In the genomic region with DNA sequence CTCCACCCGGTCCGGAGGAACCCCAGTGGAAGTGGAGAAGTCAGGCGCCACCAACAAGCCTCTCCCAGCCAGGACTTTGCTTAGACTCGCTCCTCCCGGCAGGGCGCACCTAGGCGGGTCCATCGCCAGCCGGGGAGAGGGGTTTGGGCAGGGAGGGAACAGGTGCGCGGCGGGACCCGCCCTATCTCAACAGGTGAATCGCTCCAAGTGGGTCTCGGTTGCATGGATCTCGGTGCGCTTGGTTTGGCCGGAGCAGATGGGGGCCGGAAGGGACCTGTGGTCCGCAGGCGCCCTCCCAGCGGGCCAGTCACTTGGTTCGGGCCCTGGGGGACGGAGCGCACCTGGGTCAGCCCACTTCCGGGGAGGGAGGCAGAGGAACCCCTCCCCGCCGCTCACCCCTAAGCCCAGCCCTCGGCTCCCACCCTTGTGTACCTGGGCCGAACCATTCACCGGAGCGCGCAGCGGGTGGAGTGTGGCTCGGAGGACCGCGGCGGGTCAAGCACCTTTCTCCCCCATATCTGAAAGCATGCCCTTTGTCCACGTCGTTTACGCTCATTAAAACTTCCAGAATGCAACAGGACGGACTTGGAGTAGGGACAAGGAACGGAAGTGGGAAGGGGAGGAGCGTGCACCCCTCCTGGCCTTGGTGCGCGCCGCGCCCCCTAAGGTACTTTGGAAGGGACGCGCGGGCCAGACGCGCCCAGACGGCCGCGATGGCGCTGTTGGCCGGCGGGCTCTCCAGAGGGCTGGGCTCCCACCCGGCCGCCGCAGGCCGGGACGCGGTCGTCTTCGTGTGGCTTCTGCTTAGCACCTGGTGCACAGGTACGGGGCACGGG, we compare ENCODE assay signal across 1 cellular context.
TF ChIP-seq lines count a peak whose summit lies in the region.

A gene with protein sequence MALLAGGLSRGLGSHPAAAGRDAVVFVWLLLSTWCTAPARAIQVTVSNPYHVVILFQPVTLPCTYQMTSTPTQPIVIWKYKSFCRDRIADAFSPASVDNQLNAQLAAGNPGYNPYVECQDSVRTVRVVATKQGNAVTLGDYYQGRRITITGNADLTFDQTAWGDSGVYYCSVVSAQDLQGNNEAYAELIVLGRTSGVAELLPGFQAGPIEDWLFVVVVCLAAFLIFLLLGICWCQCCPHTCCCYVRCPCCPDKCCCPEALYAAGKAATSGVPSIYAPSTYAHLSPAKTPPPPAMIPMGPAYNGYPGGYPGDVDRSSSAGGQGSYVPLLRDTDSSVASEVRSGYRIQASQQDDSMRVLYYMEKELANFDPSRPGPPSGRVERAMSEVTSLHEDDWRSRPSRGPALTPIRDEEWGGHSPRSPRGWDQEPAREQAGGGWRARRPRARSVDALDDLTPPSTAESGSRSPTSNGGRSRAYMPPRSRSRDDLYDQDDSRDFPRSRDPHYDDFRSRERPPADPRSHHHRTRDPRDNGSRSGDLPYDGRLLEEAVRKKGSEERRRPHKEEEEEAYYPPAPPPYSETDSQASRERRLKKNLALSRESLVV (plus strand): TSS at position 693 of the 836 bp plus-strand sequence. CDS start 21 bp downstream, at position 714.

TF ChIP-seq in WTC11, 78 proteins besides CTCF, POLR2A, EP300 and RAD21 (continued from another document and continues in another):
- TF ChIP-seq, protein P1, sequence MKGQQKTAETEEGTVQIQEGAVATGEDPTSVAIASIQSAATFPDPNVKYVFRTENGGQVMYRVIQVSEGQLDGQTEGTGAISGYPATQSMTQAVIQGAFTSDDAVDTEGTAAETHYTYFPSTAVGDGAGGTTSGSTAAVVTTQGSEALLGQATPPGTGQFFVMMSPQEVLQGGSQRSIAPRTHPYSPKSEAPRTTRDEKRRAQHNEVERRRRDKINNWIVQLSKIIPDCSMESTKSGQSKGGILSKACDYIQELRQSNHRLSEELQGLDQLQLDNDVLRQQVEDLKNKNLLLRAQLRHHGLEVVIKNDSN (CRISPR knock-in tag; IDR thresholded peaks at IDR 0.05), result 0 out of 2 replicates have a peak, but pooled peaks have one; percentile 29
- no peak for TF ChIP-seq TEAD4 (CRISPR knock-in tag; IDR thresholded peaks at IDR 0.05)
- TF ChIP-seq, protein P2, sequence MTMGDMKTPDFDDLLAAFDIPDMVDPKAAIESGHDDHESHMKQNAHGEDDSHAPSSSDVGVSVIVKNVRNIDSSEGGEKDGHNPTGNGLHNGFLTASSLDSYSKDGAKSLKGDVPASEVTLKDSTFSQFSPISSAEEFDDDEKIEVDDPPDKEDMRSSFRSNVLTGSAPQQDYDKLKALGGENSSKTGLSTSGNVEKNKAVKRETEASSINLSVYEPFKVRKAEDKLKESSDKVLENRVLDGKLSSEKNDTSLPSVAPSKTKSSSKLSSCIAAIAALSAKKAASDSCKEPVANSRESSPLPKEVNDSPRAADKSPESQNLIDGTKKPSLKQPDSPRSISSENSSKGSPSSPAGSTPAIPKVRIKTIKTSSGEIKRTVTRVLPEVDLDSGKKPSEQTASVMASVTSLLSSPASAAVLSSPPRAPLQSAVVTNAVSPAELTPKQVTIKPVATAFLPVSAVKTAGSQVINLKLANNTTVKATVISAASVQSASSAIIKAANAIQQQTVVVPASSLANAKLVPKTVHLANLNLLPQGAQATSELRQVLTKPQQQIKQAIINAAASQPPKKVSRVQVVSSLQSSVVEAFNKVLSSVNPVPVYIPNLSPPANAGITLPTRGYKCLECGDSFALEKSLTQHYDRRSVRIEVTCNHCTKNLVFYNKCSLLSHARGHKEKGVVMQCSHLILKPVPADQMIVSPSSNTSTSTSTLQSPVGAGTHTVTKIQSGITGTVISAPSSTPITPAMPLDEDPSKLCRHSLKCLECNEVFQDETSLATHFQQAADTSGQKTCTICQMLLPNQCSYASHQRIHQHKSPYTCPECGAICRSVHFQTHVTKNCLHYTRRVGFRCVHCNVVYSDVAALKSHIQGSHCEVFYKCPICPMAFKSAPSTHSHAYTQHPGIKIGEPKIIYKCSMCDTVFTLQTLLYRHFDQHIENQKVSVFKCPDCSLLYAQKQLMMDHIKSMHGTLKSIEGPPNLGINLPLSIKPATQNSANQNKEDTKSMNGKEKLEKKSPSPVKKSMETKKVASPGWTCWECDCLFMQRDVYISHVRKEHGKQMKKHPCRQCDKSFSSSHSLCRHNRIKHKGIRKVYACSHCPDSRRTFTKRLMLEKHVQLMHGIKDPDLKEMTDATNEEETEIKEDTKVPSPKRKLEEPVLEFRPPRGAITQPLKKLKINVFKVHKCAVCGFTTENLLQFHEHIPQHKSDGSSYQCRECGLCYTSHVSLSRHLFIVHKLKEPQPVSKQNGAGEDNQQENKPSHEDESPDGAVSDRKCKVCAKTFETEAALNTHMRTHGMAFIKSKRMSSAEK (CRISPR knock-in tag; IDR thresholded peaks at IDR 0.05; ENCODE audit: borderline replicate concordance), result no peak
- TF ChIP-seq CREB1 (CRISPR knock-in tag; IDR thresholded peaks at IDR 0.05), result no peak
- TF ChIP-seq NR1H2 (CRISPR knock-in tag; IDR thresholded peaks at IDR 0.05), result no peak
- TF ChIP-seq, protein P3, sequence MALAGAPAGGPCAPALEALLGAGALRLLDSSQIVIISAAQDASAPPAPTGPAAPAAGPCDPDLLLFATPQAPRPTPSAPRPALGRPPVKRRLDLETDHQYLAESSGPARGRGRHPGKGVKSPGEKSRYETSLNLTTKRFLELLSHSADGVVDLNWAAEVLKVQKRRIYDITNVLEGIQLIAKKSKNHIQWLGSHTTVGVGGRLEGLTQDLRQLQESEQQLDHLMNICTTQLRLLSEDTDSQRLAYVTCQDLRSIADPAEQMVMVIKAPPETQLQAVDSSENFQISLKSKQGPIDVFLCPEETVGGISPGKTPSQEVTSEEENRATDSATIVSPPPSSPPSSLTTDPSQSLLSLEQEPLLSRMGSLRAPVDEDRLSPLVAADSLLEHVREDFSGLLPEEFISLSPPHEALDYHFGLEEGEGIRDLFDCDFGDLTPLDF (CRISPR knock-in tag; IDR thresholded peaks at IDR 0.05), result no peak
- no peak for TF ChIP-seq CDX4 (CRISPR knock-in tag; IDR thresholded peaks at IDR 0.05; ENCODE audit: borderline replicate concordance)
- peak; percentile 84; the same call in 1 of the 2 replicates for TF ChIP-seq ELF4 (CRISPR knock-in tag; IDR thresholded peaks at IDR 0.05; ENCODE audit: low read depth)
- TF ChIP-seq, protein P4, sequence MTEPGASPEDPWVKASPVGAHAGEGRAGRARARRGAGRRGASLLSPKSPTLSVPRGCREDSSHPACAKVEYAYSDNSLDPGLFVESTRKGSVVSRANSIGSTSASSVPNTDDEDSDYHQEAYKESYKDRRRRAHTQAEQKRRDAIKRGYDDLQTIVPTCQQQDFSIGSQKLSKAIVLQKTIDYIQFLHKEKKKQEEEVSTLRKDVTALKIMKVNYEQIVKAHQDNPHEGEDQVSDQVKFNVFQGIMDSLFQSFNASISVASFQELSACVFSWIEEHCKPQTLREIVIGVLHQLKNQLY (CRISPR knock-in tag; IDR thresholded peaks at IDR 0.05), result peak; percentile 87; the same call in 1 of the 2 replicates
- TF ChIP-seq STAT6 (CRISPR knock-in tag; conservative IDR thresholded peaks at IDR 0.05; ENCODE audit: low read depth), result 0 out of 2 replicates have a peak, but pooled peaks have one; percentile 73
- TF ChIP-seq ETV6 (CRISPR knock-in tag; IDR thresholded peaks at IDR 0.05), result peak; percentile 78
- TF ChIP-seq ZNF232 (CRISPR knock-in tag; IDR thresholded peaks at IDR 0.05), result peak; percentile 76
- peak; percentile 75 for TF ChIP-seq FOXP1 (CRISPR knock-in tag; IDR thresholded peaks at IDR 0.05; ENCODE audit: borderline replicate concordance)
- TF ChIP-seq, protein P5, sequence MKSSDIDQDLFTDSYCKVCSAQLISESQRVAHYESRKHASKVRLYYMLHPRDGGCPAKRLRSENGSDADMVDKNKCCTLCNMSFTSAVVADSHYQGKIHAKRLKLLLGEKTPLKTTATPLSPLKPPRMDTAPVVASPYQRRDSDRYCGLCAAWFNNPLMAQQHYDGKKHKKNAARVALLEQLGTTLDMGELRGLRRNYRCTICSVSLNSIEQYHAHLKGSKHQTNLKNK (CRISPR knock-in tag; IDR thresholded peaks at IDR 0.05), result peak; percentile 56; the same call in 1 of the 2 replicates
- TF ChIP-seq TEAD1 (CRISPR knock-in tag; IDR thresholded peaks at IDR 0.05), result 0 out of 2 replicates have a peak, but pooled peaks have one; percentile 23
- TF ChIP-seq FOXK1 (CRISPR knock-in tag; IDR thresholded peaks at IDR 0.05), result peak; percentile 99
- no peak for TF ChIP-seq ZNF138 (CRISPR knock-in tag; conservative IDR thresholded peaks at IDR 0.05)
- peak; percentile 64 for TF ChIP-seq GABPB1 (CRISPR knock-in tag; IDR thresholded peaks at IDR 0.05)
- no peak for TF ChIP-seq TCF7 (CRISPR knock-in tag; IDR thresholded peaks at IDR 0.05; ENCODE audit: low read depth)
- TF ChIP-seq ZNF671 (CRISPR knock-in tag; IDR thresholded peaks at IDR 0.05), result peak; percentile 76; the same call in 1 of the 2 replicates
- TF ChIP-seq, protein P6, sequence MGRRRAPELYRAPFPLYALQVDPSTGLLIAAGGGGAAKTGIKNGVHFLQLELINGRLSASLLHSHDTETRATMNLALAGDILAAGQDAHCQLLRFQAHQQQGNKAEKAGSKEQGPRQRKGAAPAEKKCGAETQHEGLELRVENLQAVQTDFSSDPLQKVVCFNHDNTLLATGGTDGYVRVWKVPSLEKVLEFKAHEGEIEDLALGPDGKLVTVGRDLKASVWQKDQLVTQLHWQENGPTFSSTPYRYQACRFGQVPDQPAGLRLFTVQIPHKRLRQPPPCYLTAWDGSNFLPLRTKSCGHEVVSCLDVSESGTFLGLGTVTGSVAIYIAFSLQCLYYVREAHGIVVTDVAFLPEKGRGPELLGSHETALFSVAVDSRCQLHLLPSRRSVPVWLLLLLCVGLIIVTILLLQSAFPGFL (CRISPR knock-in tag; IDR thresholded peaks at IDR 0.05; ENCODE audit: borderline replicate concordance), result no peak
- TF ChIP-seq, protein P7, sequence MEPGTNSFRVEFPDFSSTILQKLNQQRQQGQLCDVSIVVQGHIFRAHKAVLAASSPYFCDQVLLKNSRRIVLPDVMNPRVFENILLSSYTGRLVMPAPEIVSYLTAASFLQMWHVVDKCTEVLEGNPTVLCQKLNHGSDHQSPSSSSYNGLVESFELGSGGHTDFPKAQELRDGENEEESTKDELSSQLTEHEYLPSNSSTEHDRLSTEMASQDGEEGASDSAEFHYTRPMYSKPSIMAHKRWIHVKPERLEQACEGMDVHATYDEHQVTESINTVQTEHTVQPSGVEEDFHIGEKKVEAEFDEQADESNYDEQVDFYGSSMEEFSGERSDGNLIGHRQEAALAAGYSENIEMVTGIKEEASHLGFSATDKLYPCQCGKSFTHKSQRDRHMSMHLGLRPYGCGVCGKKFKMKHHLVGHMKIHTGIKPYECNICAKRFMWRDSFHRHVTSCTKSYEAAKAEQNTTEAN (CRISPR knock-in tag; IDR thresholded peaks at IDR 0.05), result peak; percentile 73
- 0 out of 2 replicates have a peak, but pooled peaks have one; percentile 36 for TF ChIP-seq ZBTB21 (CRISPR knock-in tag; IDR thresholded peaks at IDR 0.05; ENCODE audit: borderline replicate concordance)
- TF ChIP-seq NFATC4 (CRISPR knock-in tag; IDR thresholded peaks at IDR 0.05), result peak; percentile 94
- TF ChIP-seq, protein P8, sequence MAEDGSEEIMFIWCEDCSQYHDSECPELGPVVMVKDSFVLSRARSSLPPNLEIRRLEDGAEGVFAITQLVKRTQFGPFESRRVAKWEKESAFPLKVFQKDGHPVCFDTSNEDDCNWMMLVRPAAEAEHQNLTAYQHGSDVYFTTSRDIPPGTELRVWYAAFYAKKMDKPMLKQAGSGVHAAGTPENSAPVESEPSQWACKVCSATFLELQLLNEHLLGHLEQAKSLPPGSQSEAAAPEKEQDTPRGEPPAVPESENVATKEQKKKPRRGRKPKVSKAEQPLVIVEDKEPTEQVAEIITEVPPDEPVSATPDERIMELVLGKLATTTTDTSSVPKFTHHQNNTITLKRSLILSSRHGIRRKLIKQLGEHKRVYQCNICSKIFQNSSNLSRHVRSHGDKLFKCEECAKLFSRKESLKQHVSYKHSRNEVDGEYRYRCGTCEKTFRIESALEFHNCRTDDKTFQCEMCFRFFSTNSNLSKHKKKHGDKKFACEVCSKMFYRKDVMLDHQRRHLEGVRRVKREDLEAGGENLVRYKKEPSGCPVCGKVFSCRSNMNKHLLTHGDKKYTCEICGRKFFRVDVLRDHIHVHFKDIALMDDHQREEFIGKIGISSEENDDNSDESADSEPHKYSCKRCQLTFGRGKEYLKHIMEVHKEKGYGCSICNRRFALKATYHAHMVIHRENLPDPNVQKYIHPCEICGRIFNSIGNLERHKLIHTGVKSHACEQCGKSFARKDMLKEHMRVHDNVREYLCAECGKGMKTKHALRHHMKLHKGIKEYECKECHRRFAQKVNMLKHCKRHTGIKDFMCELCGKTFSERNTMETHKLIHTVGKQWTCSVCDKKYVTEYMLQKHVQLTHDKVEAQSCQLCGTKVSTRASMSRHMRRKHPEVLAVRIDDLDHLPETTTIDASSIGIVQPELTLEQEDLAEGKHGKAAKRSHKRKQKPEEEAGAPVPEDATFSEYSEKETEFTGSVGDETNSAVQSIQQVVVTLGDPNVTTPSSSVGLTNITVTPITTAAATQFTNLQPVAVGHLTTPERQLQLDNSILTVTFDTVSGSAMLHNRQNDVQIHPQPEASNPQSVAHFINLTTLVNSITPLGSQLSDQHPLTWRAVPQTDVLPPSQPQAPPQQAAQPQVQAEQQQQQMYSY (CRISPR knock-in tag; IDR thresholded peaks at IDR 0.05), result peak; percentile 97; the same call in 1 of the 2 replicates
- peak; percentile 21; the same call in 1 of the 2 replicates for TF ChIP-seq USF2 (CRISPR knock-in tag; IDR thresholded peaks at IDR 0.05)
- TF ChIP-seq ZNF416 (CRISPR knock-in tag; IDR thresholded peaks at IDR 0.05), result peak; percentile 89
- TF ChIP-seq ZNF317 (CRISPR knock-in tag; IDR thresholded peaks at IDR 0.05; ENCODE audit: borderline replicate concordance, low read depth), result no peak
- no peak for TF ChIP-seq RORB (CRISPR knock-in tag; IDR thresholded peaks at IDR 0.05)
